1 cellular context compared by ENCODE assay signal in genomic region chr16:84947996-84948854, GRCh38.
TF ChIP-seq lines count a peak whose summit lies in the region.

No MANE protein-coding gene starts in this region.

TF ChIP-seq in HepG2, 621 proteins besides CTCF, POLR2A, EP300 and RAD21 (continued from another document and continues in another):
- no peak for TF ChIP-seq GRHL1 (CRISPR knock-in tag; conservative IDR thresholded peaks at IDR 0.05)
- TF ChIP-seq ARNT (IDR thresholded peaks at IDR 0.05): no peak
- TF ChIP-seq TIGD3 (CRISPR knock-in tag; IDR thresholded peaks at IDR 0.05; ENCODE audit: borderline replicate concordance): no peak
- TF ChIP-seq ZNF512 (CRISPR knock-in tag; IDR thresholded peaks at IDR 0.05): no peak
- no peak for TF ChIP-seq GTF2F1 (IDR thresholded peaks at IDR 0.05; ENCODE audit: low read length)
- TF ChIP-seq ZNF260 (CRISPR knock-in tag; IDR thresholded peaks at IDR 0.05; ENCODE audit: borderline replicate concordance, low read depth): no peak; the same call in 1 of the 2 replicates
- TF ChIP-seq NCOA5 (CRISPR knock-in tag; IDR thresholded peaks at IDR 0.05): no peak
- TF ChIP-seq KIAA2018 (CRISPR knock-in tag; IDR thresholded peaks at IDR 0.05; ENCODE audit: borderline replicate concordance): no peak
- peak; percentile 92 for TF ChIP-seq HDAC1 (CRISPR knock-in tag; IDR thresholded peaks at IDR 0.05)
- no peak for TF ChIP-seq NPAS2 (CRISPR knock-in tag; IDR thresholded peaks at IDR 0.05; ENCODE audit: borderline replicate concordance)
- TF ChIP-seq ZNF552 (CRISPR knock-in tag; IDR thresholded peaks at IDR 0.05; ENCODE audit: borderline replicate concordance): no peak
- TF ChIP-seq ETV6 (CRISPR knock-in tag; conservative IDR thresholded peaks at IDR 0.05): no peak
- TF ChIP-seq HBP1 (CRISPR knock-in tag; IDR thresholded peaks at IDR 0.05; ENCODE audit: low read depth): no peak
- TF ChIP-seq RCOR2 (CRISPR knock-in tag; IDR thresholded peaks at IDR 0.05): no peak
- no peak for TF ChIP-seq POLR2G (IDR thresholded peaks at IDR 0.05; ENCODE audit: low read depth, low read length)
- no peak for TF ChIP-seq ATF5 (CRISPR knock-in tag; IDR thresholded peaks at IDR 0.05; ENCODE audit: low read depth)
- TF ChIP-seq ZNF639 (CRISPR knock-in tag; conservative IDR thresholded peaks at IDR 0.05): no peak
- no peak for TF ChIP-seq IRF2 (CRISPR knock-in tag; IDR thresholded peaks at IDR 0.05)
- peak; percentile 96 for TF ChIP-seq HNF4A (CRISPR knock-in tag; IDR thresholded peaks at IDR 0.05)
- TF ChIP-seq ZNF605 (CRISPR knock-in tag; IDR thresholded peaks at IDR 0.05): peak; percentile 66; the same call in 1 of the 2 replicates
- no peak for TF ChIP-seq SP140L (CRISPR knock-in tag; IDR thresholded peaks at IDR 0.05; ENCODE audit: borderline replicate concordance)
- TF ChIP-seq CEBPG (CRISPR knock-in tag; IDR thresholded peaks at IDR 0.05): no peak
- no peak for TF ChIP-seq ZNF564 (CRISPR knock-in tag; IDR thresholded peaks at IDR 0.05)
- TF ChIP-seq CSRNP1 (CRISPR knock-in tag; IDR thresholded peaks at IDR 0.05): no peak
- TF ChIP-seq ZFP91 (CRISPR knock-in tag; IDR thresholded peaks at IDR 0.05; ENCODE audit: borderline replicate concordance): peak; percentile 80; the same call in 1 of the 2 replicates
- TF ChIP-seq ZNF687 (CRISPR knock-in tag; IDR thresholded peaks at IDR 0.05): peak; percentile 91
- TF ChIP-seq PPARG (CRISPR knock-in tag; conservative IDR thresholded peaks at IDR 0.05): no peak
- TF ChIP-seq SP2 (CRISPR knock-in tag; IDR thresholded peaks at IDR 0.05): no peak
- no peak for TF ChIP-seq ZNF569 (CRISPR knock-in tag; IDR thresholded peaks at IDR 0.05; ENCODE audit: borderline replicate concordance)
- TF ChIP-seq ZNF740 (CRISPR knock-in tag; IDR thresholded peaks at IDR 0.05): no peak
